In genomic region chr6:13074746-13075490, GRCh38 we compare ENCODE assay signal across 17 cellular contexts.
"Had no signal": no experiment of that assay in that cellular context is flagged by ENCODE, and none has a peak within 500 bp of the region (broad histone marks: within the 10 kb centered on the region; RNA-seq: fewer than 3 reads in every experiment).

No MANE protein-coding gene starts in this region.

- H3K27ac ChIP-seq: brain microvascular endothelial cell, esophagus squamous epithelium, left lung, spleen, suprapubic skin, transverse colon had no signal

- H3K27me3 ChIP-seq: brain microvascular endothelial cell, esophagus squamous epithelium, left lung, spleen, suprapubic skin, transverse colon had no signal

- H3K36me3 ChIP-seq: brain microvascular endothelial cell, esophagus squamous epithelium, left lung, spleen, suprapubic skin, transverse colon had no signal

- ATAC-seq: left lung, right cardiac atrium had no signal

- H3K9me3 ChIP-seq: esophagus squamous epithelium, left lung, spleen, suprapubic skin, transverse colon had no signal

- H3K4me3 ChIP-seq: esophagus squamous epithelium, left lung, spleen, suprapubic skin, transverse colon had no signal

- H3K4me1 ChIP-seq: esophagus squamous epithelium, transverse colon had no signal

- DNase-seq: activated CD4-positive, alpha-beta T cell treated with anti-CD3 and anti-CD28 coated beads, Interleukin-2, amount 50 U/mL, for 48 hours; activated CD8-positive, alpha-beta memory T cell treated with anti-CD3 and anti-CD28 coated beads for 24 hours; activated effector memory CD4-positive, alpha-beta T cell treated with Interleukin-2 at 50 U/mL for 16 hours; activated naive CD4-positive, alpha-beta T cell treated with Interleukin-2 at 50 U/mL for 16 hours; anterior cingulate cortex; brain microvascular endothelial cell; central memory CD4-positive, alpha-beta T cell; esophagus squamous epithelium; foreskin melanocyte; left lung; posterior cingulate gyrus; right cardiac atrium; spleen; stimulated activated naive CD4-positive, alpha-beta T cell; T-helper 9 cell; transverse colon had no signal
